Comparison of ENCODE assay signal across 12 cellular contexts in the genomic region with DNA sequence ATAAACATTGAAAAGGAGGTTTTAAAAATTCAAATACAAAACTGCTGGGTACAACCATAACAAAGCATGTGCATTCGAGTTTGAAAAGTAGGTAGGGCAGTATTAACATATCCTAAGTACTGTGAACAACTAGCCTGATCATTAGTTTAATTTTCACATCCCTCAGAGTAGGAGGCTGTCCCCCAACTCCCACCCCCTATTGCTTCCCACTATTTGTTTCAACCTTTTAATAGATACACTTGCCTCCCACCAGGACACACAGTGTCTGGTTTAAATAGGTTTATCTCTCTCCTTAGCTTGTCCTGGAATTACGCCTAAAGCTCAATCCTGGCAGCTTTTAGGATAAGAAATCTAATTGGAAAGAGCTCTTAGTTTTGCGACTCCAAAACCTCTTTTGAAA. TPM values are rescaled to one million over a fixed set of nuclear protein-coding genes. Genes with fewer than 3 reads are reported as not detected.
DNase-seq lines count a peak whose midpoint lies in the region; ATAC-seq, FAIRE-seq and TF ChIP-seq lines count a peak whose summit lies in the region.
"Had no signal": no experiment of that assay in that cellular context is flagged by ENCODE, and none has a peak within 500 bp of the region (broad histone marks: within the 10 kb centered on the region; RNA-seq: fewer than 3 reads in every experiment).

No MANE protein-coding gene starts in this region.

- H3K4me2 ChIP-seq in A549, result peak overlapping the region; percentile 93

- CTCF ChIA-PET in A549 (lab: Yijun Ruan, JAX), result interaction anchor here (0.7 to 1.0 kb wide), 4 partner anchors 19 to 206 kb away, joined by 3 to 4 read pairs (median 3); no protein-coding TSS in a partner anchor

- ATAC-seq in A549 (no peak), HG03095 (IDR thresholded peaks at IDR 0.05; ENCODE audit: unreplicated experiment) (no peak)

- H3K27me3 Mint-ChIP-seq in brain (peaks cover 31% of the 10 kb centered on the region), mesothelial cell of epicardium (ENCODE audit: low read depth) (peaks cover 24% of the 10 kb centered on the region)

- no peak for TF ChIP-seq POLR2A in A549 (IDR thresholded peaks at IDR 0.05; ENCODE audit: low read length)

- H3K9me3 Mint-ChIP-seq in brain (no peaks in the 10 kb centered on the region), mesothelial cell of epicardium (no peaks in the 10 kb centered on the region)

- TF ChIP-seq CTCF in A549 (IDR thresholded peaks at IDR 0.05), result no peak
- TF ChIP-seq CTCF in HFF-Myc (IDR thresholded peaks at IDR 0.05; ENCODE audit: low read depth, low read length, missing control alignments), result no peak
- no peak for TF ChIP-seq CTCF in brain (conservative IDR thresholded peaks at IDR 0.05)
- no peak for TF ChIP-seq CTCF in mesothelial cell of epicardium (IDR thresholded peaks at IDR 0.05; ENCODE audit: unreplicated experiment)

- POLR2A ChIA-PET in A549 (lab: Yijun Ruan, JAX), result no interaction called here

- H3K4me1 Mint-ChIP-seq in brain (peaks cover 40% of the 10 kb centered on the region), mesothelial cell of epicardium (peaks cover 26% of the 10 kb centered on the region)

- H3K4me1 ChIP-seq in A549, result peaks cover 16% of the 10 kb centered on the region

- H3K36me3 Mint-ChIP-seq in brain (no peaks in the 10 kb centered on the region), mesothelial cell of epicardium (no peaks in the 10 kb centered on the region)

- FAIRE-seq in A549 (lab: Jason Lieb, UNC), result no peak

- DNase-seq in A549 (ENCODE audit: low read depth in 1 of 2, low spot score in 1 of 2) (no peak), HFF-Myc (ENCODE audit: extremely low read depth, low read depth) (no peak), mesothelial cell of epicardium (ENCODE audit: low spot score in 2 of 2, unreplicated experiment in 2 of 2) (no peak), DMS53 (lab: John Stamatoyannopoulos, UW) (no peak), activated gamma-delta T cell treated with Interleukin-2 at 50 U/mL for 16 hours (no peak)
- DNase-seq in NK-92 treated with Interleukin-12 subunit alpha and Interleukin-12 subunit beta, amount 100 ng/mL, for 24 hours (lab: John Stamatoyannopoulos, UW), result no peak
- DNase-seq: DMS79 treated with DMSO at 0.1 percent for 48 hours; effector CD4-positive, alpha-beta T cell; NCI-H1105 treated with DMSO at 0.1 percent for 48 hours had no signal

- TF ChIP-seq RAD21 in A549 (conservative IDR thresholded peaks at IDR 0.05 in 1 of 2, IDR thresholded peaks at IDR 0.05 in 1 of 2), result no peak

- WGBS in A549 (ENCODE audit: missing lambda C conversion rate), result 70% methylated on average over 3 of the region's 3 CpGs

- H3K4me3 ChIP-seq in A549, result peak overlapping the region; percentile 74; the same call in 2 of the 3 replicates
- peak overlapping the region; percentile 90 for H3K4me3 ChIP-seq in HFF-Myc (replicated peaks; ENCODE audit: low read depth, low read length)

- peak overlapping the region in 1 of 2 experiments; percentile 89; a peak in 2 of 6 replicates for H3K27ac ChIP-seq in A549

- TF ChIP-seq EP300 in A549 (IDR thresholded peaks at IDR 0.05), result no peak

- peak overlapping the region; percentile 84 to 97 (median 88) for H3K4me3 Mint-ChIP-seq in brain
- peak overlapping the region; percentile 92 for H3K4me3 Mint-ChIP-seq in mesothelial cell of epicardium

- H3K27ac Mint-ChIP-seq in brain (peak overlapping the region in 2 of 5 experiments; percentile 74 to 94), mesothelial cell of epicardium (no peak overlapping the region)

- no peaks in the 10 kb centered on the region for H3K9me3 ChIP-seq in A549
- H3K9me3 ChIP-seq: tibial nerve had no signal

TF ChIP-seq in A549, 52 proteins besides CTCF, POLR2A, EP300 and RAD21:
- no peak for TF ChIP-seq RNF2 (IDR thresholded peaks at IDR 0.05; ENCODE audit: borderline replicate concordance, low read depth)
- TF ChIP-seq, protein P1, sequence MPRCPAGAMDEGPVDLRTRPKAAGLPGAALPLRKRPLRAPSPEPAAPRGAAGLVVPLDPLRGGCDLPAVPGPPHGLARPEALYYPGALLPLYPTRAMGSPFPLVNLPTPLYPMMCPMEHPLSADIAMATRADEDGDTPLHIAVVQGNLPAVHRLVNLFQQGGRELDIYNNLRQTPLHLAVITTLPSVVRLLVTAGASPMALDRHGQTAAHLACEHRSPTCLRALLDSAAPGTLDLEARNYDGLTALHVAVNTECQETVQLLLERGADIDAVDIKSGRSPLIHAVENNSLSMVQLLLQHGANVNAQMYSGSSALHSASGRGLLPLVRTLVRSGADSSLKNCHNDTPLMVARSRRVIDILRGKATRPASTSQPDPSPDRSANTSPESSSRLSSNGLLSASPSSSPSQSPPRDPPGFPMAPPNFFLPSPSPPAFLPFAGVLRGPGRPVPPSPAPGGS (IDR thresholded peaks at IDR 0.05), result no peak
- no peak for TF ChIP-seq ZFP36 (IDR thresholded peaks at IDR 0.05; ENCODE audit: borderline replicate concordance, partially characterized antibody)
- TF ChIP-seq NFE2L2 (conservative IDR thresholded peaks at IDR 0.05; ENCODE audit: low read length), result no peak
- no peak for TF ChIP-seq HMGXB4 (CRISPR knock-in tag; IDR thresholded peaks at IDR 0.05; ENCODE audit: borderline replicate concordance)
- TF ChIP-seq MAFK (IDR thresholded peaks at IDR 0.05; ENCODE audit: partially characterized antibody), result no peak
- TF ChIP-seq FOSB (CRISPR knock-in tag; IDR thresholded peaks at IDR 0.05), result no peak
- no peak for TF ChIP-seq SMC3 (IDR thresholded peaks at IDR 0.05)
- TF ChIP-seq SREBF2 (IDR thresholded peaks at IDR 0.05), result no peak
- no peak for TF ChIP-seq PHF8 (IDR thresholded peaks at IDR 0.05; ENCODE audit: borderline replicate concordance, low read depth)

RNA-seq across cellular contexts. Expression of gene TAOK3, which starts 2.1 kb away (rescaled TPM):
- polyA plus RNA-seq in A549 (2011; rRNA removed), result 27.6 and 32.4 TPM in 2 replicates
- polyA plus RNA-seq in A549 (2012; cell fraction: cytosol; rRNA removed), result 7.5 and 8.7 TPM in 2 replicates
- 6.7 and 11.0 TPM in 2 replicates for polyA plus RNA-seq in A549 (2012; cell fraction: nucleus; rRNA removed)
- polyA plus RNA-seq in A549 (2017; fragmentation: RNase III; extraction: RNeasy Plus Mini Kit Qiagen cat#74134 plus additional on column Dnase treatment), result 10.6 to 13.7 TPM (median 13.1 TPM) in 3 replicates
- polyA minus RNA-seq in A549 (2011; rRNA and poly(A)+ RNA removed), result 30.7 and 31.9 TPM in 2 replicates
- polyA plus RNA-seq in brain (ENCODE audit: insufficient read depth, low read depth, low replicate concordance), result 8.8 TPM
- total RNA-seq in mesothelial cell of epicardium, result 23.4 to 27.7 TPM (median 24.4 TPM) in 3 replicates

RNA-seq across cellular contexts. Expression of gene SUDS3, which starts 5.8 kb away (rescaled TPM):
- polyA plus RNA-seq in A549 (2011; rRNA removed) (31.9 and 36.5 TPM in 2 replicates), A549 (2017; fragmentation: RNase III; extraction: RNeasy Plus Mini Kit Qiagen cat#74134 plus additional on column Dnase treatment) (17.9 to 20.3 TPM (median 18.4 TPM) in 3 replicates), brain (ENCODE audit: insufficient read depth, low read depth, low replicate concordance) (19.9 TPM)
- 11.4 and 13.7 TPM in 2 replicates for polyA plus RNA-seq in A549 (2012; cell fraction: cytosol; rRNA removed)
- 20.9 and 33.3 TPM in 2 replicates for polyA plus RNA-seq in A549 (2012; cell fraction: nucleus; rRNA removed)
- polyA minus RNA-seq in A549 (2011; rRNA and poly(A)+ RNA removed), result 24.4 and 28.7 TPM in 2 replicates
- total RNA-seq in mesothelial cell of epicardium, result 42.2 to 44.6 TPM (median 43.3 TPM) in 3 replicates
